ENCODE assay signal across 9 cellular contexts in the genomic region with DNA sequence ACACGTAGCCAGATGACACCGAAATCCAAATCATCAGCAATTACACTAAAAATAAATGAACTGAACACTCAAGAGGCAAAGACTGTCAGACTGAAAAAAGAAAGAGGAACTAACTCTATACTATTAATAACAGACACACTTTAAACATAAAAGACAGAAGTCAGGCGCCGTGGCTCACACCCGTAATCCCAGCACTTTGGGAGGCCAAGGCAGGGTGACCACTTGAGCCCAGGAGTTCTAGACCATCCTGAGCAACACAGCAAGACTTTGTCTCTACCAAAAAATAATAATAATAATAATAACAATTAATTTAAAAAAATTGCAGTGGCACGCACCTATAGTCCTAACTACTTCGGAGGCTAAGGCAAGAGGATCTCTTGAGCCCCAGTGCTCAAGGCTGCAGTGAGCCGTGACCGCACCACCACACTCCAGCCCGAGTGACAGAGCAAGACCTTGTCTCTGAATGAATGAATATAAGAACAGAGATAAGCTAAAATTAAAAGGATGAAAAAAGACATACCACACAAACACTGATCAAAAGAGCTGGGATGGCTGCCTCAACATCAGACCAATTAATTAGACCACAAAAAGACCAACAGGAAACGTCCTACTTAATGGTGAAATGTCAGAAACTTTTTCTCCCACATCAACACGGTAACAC. TPM values are rescaled to one million over a fixed set of nuclear protein-coding genes. Genes with fewer than 3 reads are reported as not detected.
DNase-seq lines count a peak whose midpoint lies in the region; ATAC-seq and TF ChIP-seq lines count a peak whose summit lies in the region.
"Had no signal": no experiment of that assay in that cellular context is flagged by ENCODE, and none has a peak within 500 bp of the region (broad histone marks: within the 10 kb centered on the region; RNA-seq: fewer than 3 reads in every experiment).

No MANE protein-coding gene starts in this region.

- no peaks in the 10 kb centered on the region for H3K27me3 Mint-ChIP-seq in T-helper 2 cell treated with Interferon-gamma antibody and Interleukin-4, amounts not matched to agents 5 μg/mL and 100 μg/mL, for 36 hours (ENCODE audit: low read depth)

- TF ChIP-seq CTCF in Peyer's patch (IDR thresholded peaks at IDR 0.05), result no peak
- no peak for TF ChIP-seq CTCF in hepatocyte (IDR thresholded peaks at IDR 0.05; ENCODE audit: poor library complexity)

- H3K4me1 ChIP-seq in Peyer's patch (peaks cover 6 to 38% (median 28%) of the 10 kb centered on the region in 4 donors), hepatocyte (ENCODE audit: insufficient read depth) (no peaks in the 10 kb centered on the region)
- H3K4me1 ChIP-seq: A549 had no signal

- H3K4me2 ChIP-seq in hepatocyte, result no peak overlapping the region
- H3K4me2 ChIP-seq: A549 had no signal

- peaks cover 25% of the 10 kb centered on the region for H3K4me1 Mint-ChIP-seq in T-helper 2 cell treated with Interferon-gamma antibody and Interleukin-4, amounts not matched to agents 5 μg/mL and 100 μg/mL, for 36 hours (ENCODE audit: low read depth)

- H3K27me3 ChIP-seq in Peyer's patch, result no peaks in the 10 kb centered on the region
- H3K27me3 ChIP-seq in hepatocyte, result no peaks in the 10 kb centered on the region

- H3K4me3 Mint-ChIP-seq in T-helper 2 cell treated with Interferon-gamma antibody and Interleukin-4, amounts not matched to agents 5 μg/mL and 100 μg/mL, for 36 hours, result no peak overlapping the region

- in situ Hi-C loops in G401 (cut with HindIII; ENCODE audit: low sequenced_read_pairs), result no loop called here

- peaks cover 61% of the 10 kb centered on the region for H3K36me3 Mint-ChIP-seq in T-helper 2 cell treated with Interferon-gamma antibody and Interleukin-4, amounts not matched to agents 5 μg/mL and 100 μg/mL, for 36 hours (ENCODE audit: low read depth)

- no peak overlapping the region for H2AFZ ChIP-seq in hepatocyte

- H3K4me3 ChIP-seq in Peyer's patch, result peak overlapping the region in 1 of 4 donors; percentile 6
- no peak overlapping the region for H3K4me3 ChIP-seq in hepatocyte
- H3K4me3 ChIP-seq: A549 had no signal

- H3K9me2 ChIP-seq in hepatocyte (replicated peaks; ENCODE audit: insufficient read depth), result no peaks in the 10 kb centered on the region

- no peak for DNase-seq in T-helper 2 cell treated with Interferon-gamma antibody and Interleukin-4, amounts not matched to agents 5 μg/mL and 100 μg/mL, for 36 hours (ENCODE audit: low spot score)
- DNase-seq in T-helper 2 cell (no peak), Peyer's patch (peak in 2 of 3 donors; percentile 72 to 74), pons (ENCODE audit: low spot score) (peak; percentile 66), hepatocyte (ENCODE audit: low spot score) (no peak), G401 (ENCODE audit: low spot score) (no peak)
- no peak for DNase-seq in effector CD4-positive, alpha-beta T cell

- peaks cover 6% of the 10 kb centered on the region for H4K20me1 ChIP-seq in hepatocyte (ENCODE audit: insufficient read depth, poor library complexity, severe bottlenecking)

- H3K79me2 ChIP-seq in hepatocyte, result peaks cover 11% of the 10 kb centered on the region

- TF ChIP-seq POLR2A in Peyer's patch (IDR thresholded peaks at IDR 0.05), result no peak

- H3K9me3 Mint-ChIP-seq in T-helper 2 cell treated with Interferon-gamma antibody and Interleukin-4, amounts not matched to agents 5 μg/mL and 100 μg/mL, for 36 hours, result no peaks in the 10 kb centered on the region

- H3K27ac ChIP-seq in Peyer's patch (peak overlapping the region in 3 of 4 donors; percentile 17 to 66 (median 59)), hepatocyte (no peak overlapping the region)
- H3K27ac ChIP-seq: A549 had no signal

- peak overlapping the region; percentile 20 for H3K27ac Mint-ChIP-seq in T-helper 2 cell treated with Interferon-gamma antibody and Interleukin-4, amounts not matched to agents 5 μg/mL and 100 μg/mL, for 36 hours

- ATAC-seq in HG02885 (IDR thresholded peaks at IDR 0.05; ENCODE audit: poor library complexity, unreplicated experiment), result peak; percentile 66
- ATAC-seq: A549 had no signal

- 93% methylated on average over 12 of the region's 12 CpGs for WGBS in hepatocyte (ENCODE audit: low lambda C conversion rate, missing lambda C conversion rate)

- H3K36me3 ChIP-seq in Peyer's patch (peaks cover 0 to 81% (median 0%) of the 10 kb centered on the region in 3 donors), hepatocyte (replicated peaks; ENCODE audit: insufficient read depth, low read depth) (no peaks in the 10 kb centered on the region)

- H3K9me3 ChIP-seq in Peyer's patch, result no peaks in the 10 kb centered on the region
- no peaks in the 10 kb centered on the region for H3K9me3 ChIP-seq in hepatocyte (ENCODE audit: low read depth)
- H3K9me3 ChIP-seq: A549 had no signal

RNA-seq across cellular contexts. Expression of gene CTBP1, which starts 29.9 kb away (rescaled TPM):
- total RNA-seq in Peyer's patch (100 to 1,000 TPM; 245 to 371 (median 288) TPM), hepatocyte (129 and 169 TPM in 2 replicates)
- 147 and 179 TPM in 2 replicates for polyA plus RNA-seq in hepatocyte
- 265 and 287 TPM in 2 replicates for total RNA-seq in G401 (2014; rRNA removed; shearing (Covaris generic))

RNA-seq across cellular contexts. Expression of gene SPON2, which starts 46.6 kb away (rescaled TPM):
- total RNA-seq in Peyer's patch (100 to 1,000 TPM in 3 of 4 donors, 10 to 100 TPM in 1; 64.3 to 519 (median 165) TPM), hepatocyte (308 and 403 TPM in 2 replicates)
- polyA plus RNA-seq in hepatocyte, result 1,210 and 1,380 TPM in 2 replicates
- 3.2 TPM in 1 of 2 replicates, not detected in the other for total RNA-seq in G401 (2014; rRNA removed; shearing (Covaris generic))

Comparison
In these comparisons a context has a peak if more than half of its experiments do, and no peak if none do; other contexts are left out.
1. DNase-seq: peak in Peyer's patch (2 of 3) and pons (single experiment); none in T-helper 2 cell treated with Interferon-gamma antibody and Interleukin-4, amounts not matched to agents 5 μg/mL and 100 μg/mL, for 36 hours (single experiment), T-helper 2 cell (0 of 5), hepatocyte (single experiment), effector CD4-positive, alpha-beta T cell (single experiment) and G401 (single experiment).
2. RNA of gene SPON2, which starts 46.6 kb away (total RNA-seq): 308 to 403 TPM in hepatocyte and 64.3 to 519 TPM in Peyer's patch; 3.2 TPM in G401; every median in the first group is over 10 times any median in the second.